Comparison of ENCODE assay signal across 15 cellular contexts in genomic region chr3:123229145-123229544, GRCh38. TPM values are rescaled to one million over a fixed set of nuclear protein-coding genes. Genes with fewer than 3 reads are reported as not detected.
DNase-seq lines count a peak whose midpoint lies in the region; ATAC-seq, FAIRE-seq and TF ChIP-seq lines count a peak whose summit lies in the region.
"Had no signal": no experiment of that assay in that cellular context is flagged by ENCODE, and none has a peak within 500 bp of the region (broad histone marks: within the 10 kb centered on the region; RNA-seq: fewer than 3 reads in every experiment).

No MANE protein-coding gene starts in this region.

- no peak for ATAC-seq in gastrocnemius medialis
- ATAC-seq: activated CD4-positive, alpha-beta T cell treated with anti-CD3 and anti-CD28 coated beads for 36 hours; activated T-cell treated with anti-CD3 and anti-CD28 coated beads, Interleukin-2, amount 50 U/mL, for 4 hours; left ventricle myocardium superior; natural killer cell had no signal

- TF ChIP-seq POLR2A in gastrocnemius medialis (IDR thresholded peaks at IDR 0.05), result no peak

- in situ Hi-C loops in gastrocnemius medialis (cut with MboI; ENCODE audit: low sequenced_read_pairs in 4 of 4), result no loop called here

- H3K27me3 ChIP-seq in gastrocnemius medialis, result no peaks in the 10 kb centered on the region
- H3K27me3 ChIP-seq: BE2C had no signal

- peak; percentile 9 for DNase-seq in ELR (ENCODE audit: low read depth)
- peak; percentile 5 for DNase-seq in LHCN-M2 (ENCODE audit: low read depth)
- peak; percentile 8 for DNase-seq in fibroblast of villous mesenchyme (ENCODE audit: low read depth)
- no peak for DNase-seq in D341Med (ENCODE audit: low spot score)
- no peak for DNase-seq in kidney tubule cell (ENCODE audit: low spot score)
- DNase-seq in gastrocnemius medialis, result no peak
- DNase-seq in COR-L47 (lab: John Stamatoyannopoulos, UW), result no peak
- DNase-seq: activated CD4-positive, alpha-beta T cell treated with anti-CD3 and anti-CD28 coated beads for 36 hours; activated T-cell treated with anti-CD3 and anti-CD28 coated beads, Interleukin-2, amount 50 U/mL, for 4 hours; BE2C; left ventricle myocardium superior; natural killer cell; NCI-H345; T-helper 1 cell had no signal

- H3K27ac ChIP-seq in gastrocnemius medialis, result no peak overlapping the region

- no peak for TF ChIP-seq CTCF in fibroblast of villous mesenchyme (IDR thresholded peaks at IDR 0.05; ENCODE audit: insufficient read depth, low read depth, low read length)
- TF ChIP-seq CTCF in gastrocnemius medialis (IDR thresholded peaks at IDR 0.05 in 4 of 5, conservative IDR thresholded peaks at IDR 0.05 in 1 of 5), result no peak

- FAIRE-seq in TTC549 (lab: Jason Lieb, UNC), result peak; percentile 48

- peaks cover 0 to 6% (median 0%) of the 10 kb centered on the region in 3 donors for H3K9me3 ChIP-seq in gastrocnemius medialis

- peaks cover 0 to 6% of the 10 kb centered on the region in 2 donors for H3K4me1 ChIP-seq in gastrocnemius medialis
- H3K4me1 ChIP-seq: BE2C had no signal

- H3K4me3 ChIP-seq in fibroblast of villous mesenchyme (ENCODE audit: low read depth, low read length) (no peak overlapping the region), gastrocnemius medialis (no peak overlapping the region)

- intact Hi-C loops in gastrocnemius medialis (cut with DNase I; ENCODE audit: low total_unique reads), result no loop called here

- H3K36me3 ChIP-seq in gastrocnemius medialis, result peaks cover 3 to 40% of the 10 kb centered on the region in 2 donors

RNA-seq across cellular contexts. Expression of gene SEC22A, which starts 27.4 kb away (rescaled TPM):
- total RNA-seq in LHCN-M2 (2014; rRNA removed), result 42.8 and 43.2 TPM in 2 replicates
- polyA plus RNA-seq in LHCN-M2 (2012), result 15.6 TPM
- total RNA-seq in fibroblast of villous mesenchyme, result 23.5 and 41.9 TPM in 2 replicates
- total RNA-seq in gastrocnemius medialis, result 10 to 100 TPM; 13.8 to 22.6 (median 16.8) TPM

Comparison
In these comparisons a context has a peak if more than half of its experiments do, and no peak if none do; other contexts are left out.
1. DNase-seq: peak in ELR (single experiment), LHCN-M2 (single experiment) and fibroblast of villous mesenchyme (single experiment); none in D341Med (single experiment), kidney tubule cell (single experiment), gastrocnemius medialis (0 of 2) and COR-L47 (single experiment).